1 cellular context compared by ENCODE assay signal in genomic region chr7:44073664-44074348, GRCh38.
TF ChIP-seq lines count a peak whose summit lies in the region.

No MANE protein-coding gene starts in this region.

TF ChIP-seq in HepG2, 621 proteins besides CTCF, POLR2A, EP300 and RAD21:
- TF ChIP-seq, protein P1, sequence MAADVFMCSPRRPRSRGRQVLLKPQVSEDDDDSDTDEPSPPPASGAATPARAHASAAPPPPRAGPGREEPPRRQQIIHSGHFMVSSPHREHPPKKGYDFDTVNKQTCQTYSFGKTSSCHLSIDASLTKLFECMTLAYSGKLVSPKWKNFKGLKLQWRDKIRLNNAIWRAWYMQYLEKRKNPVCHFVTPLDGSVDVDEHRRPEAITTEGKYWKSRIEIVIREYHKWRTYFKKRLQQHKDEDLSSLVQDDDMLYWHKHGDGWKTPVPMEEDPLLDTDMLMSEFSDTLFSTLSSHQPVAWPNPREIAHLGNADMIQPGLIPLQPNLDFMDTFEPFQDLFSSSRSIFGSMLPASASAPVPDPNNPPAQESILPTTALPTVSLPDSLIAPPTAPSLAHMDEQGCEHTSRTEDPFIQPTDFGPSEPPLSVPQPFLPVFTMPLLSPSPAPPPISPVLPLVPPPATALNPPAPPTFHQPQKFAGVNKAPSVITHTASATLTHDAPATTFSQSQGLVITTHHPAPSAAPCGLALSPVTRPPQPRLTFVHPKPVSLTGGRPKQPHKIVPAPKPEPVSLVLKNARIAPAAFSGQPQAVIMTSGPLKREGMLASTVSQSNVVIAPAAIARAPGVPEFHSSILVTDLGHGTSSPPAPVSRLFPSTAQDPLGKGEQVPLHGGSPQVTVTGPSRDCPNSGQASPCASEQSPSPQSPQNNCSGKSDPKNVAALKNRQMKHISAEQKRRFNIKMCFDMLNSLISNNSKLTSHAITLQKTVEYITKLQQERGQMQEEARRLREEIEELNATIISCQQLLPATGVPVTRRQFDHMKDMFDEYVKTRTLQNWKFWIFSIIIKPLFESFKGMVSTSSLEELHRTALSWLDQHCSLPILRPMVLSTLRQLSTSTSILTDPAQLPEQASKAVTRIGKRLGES (CRISPR knock-in tag; IDR thresholded peaks at IDR 0.05; ENCODE audit: borderline replicate concordance): no peak
- peak; percentile 45; the same call in 1 of the 2 replicates for TF ChIP-seq RBFOX2 (IDR thresholded peaks at IDR 0.05; ENCODE audit: low read depth, low read length)
- no peak for TF ChIP-seq ZBTB25 (CRISPR knock-in tag; IDR thresholded peaks at IDR 0.05)
